7 cellular contexts compared by ENCODE assay signal in genomic region chr1:163388970-163389369, GRCh38.
"Had no signal": no experiment of that assay in that cellular context is flagged by ENCODE, and none has a peak within 500 bp of the region (broad histone marks: within the 10 kb centered on the region; RNA-seq: fewer than 3 reads in every experiment).

No MANE protein-coding gene starts in this region.

- H3K4me3 ChIP-seq: GM23338, HAP-1 had no signal

- H3K9me3 ChIP-seq: HAP-1 had no signal

- H3K4me1 ChIP-seq: HAP-1 had no signal

- ATAC-seq: GM23338, HCT116 had no signal

- H3K4me2 ChIP-seq: GM23338 had no signal

- FAIRE-seq: H1, H54, HTR-8/SVneo had no signal

- DNase-seq: KG1 had no signal

- H3K36me3 ChIP-seq: HAP-1 had no signal
